8 cellular contexts compared by ENCODE assay signal in the genomic region with DNA sequence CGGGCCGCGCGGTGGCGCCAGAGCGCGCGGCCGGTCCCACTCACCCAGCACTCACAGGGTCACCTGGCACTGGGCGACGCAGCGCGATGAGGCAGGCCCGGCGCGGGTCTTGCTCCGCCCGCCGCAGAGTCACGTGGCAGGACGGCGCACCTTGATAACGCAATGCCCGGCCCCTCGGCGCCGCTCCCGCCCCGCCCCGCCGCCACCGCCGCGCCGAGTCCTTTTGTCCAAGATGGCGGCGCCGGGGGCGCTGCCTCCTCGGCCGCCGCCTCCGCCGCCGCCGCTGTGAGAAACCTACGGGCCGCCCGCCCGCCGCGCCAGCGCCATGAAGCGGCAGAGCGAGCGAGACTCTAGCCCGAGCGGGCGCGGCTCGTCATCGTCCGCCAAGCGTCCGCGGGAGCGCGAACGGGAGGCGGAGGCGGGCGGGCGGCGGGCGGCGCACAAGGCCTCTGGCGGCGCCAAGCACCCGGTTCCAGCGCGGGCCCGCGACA. TPM values are rescaled to one million over a fixed set of nuclear protein-coding genes. Genes with fewer than 3 reads are reported as not detected.
DNase-seq lines count a peak whose midpoint lies in the region; ATAC-seq and TF ChIP-seq lines count a peak whose summit lies in the region.

A gene with protein sequence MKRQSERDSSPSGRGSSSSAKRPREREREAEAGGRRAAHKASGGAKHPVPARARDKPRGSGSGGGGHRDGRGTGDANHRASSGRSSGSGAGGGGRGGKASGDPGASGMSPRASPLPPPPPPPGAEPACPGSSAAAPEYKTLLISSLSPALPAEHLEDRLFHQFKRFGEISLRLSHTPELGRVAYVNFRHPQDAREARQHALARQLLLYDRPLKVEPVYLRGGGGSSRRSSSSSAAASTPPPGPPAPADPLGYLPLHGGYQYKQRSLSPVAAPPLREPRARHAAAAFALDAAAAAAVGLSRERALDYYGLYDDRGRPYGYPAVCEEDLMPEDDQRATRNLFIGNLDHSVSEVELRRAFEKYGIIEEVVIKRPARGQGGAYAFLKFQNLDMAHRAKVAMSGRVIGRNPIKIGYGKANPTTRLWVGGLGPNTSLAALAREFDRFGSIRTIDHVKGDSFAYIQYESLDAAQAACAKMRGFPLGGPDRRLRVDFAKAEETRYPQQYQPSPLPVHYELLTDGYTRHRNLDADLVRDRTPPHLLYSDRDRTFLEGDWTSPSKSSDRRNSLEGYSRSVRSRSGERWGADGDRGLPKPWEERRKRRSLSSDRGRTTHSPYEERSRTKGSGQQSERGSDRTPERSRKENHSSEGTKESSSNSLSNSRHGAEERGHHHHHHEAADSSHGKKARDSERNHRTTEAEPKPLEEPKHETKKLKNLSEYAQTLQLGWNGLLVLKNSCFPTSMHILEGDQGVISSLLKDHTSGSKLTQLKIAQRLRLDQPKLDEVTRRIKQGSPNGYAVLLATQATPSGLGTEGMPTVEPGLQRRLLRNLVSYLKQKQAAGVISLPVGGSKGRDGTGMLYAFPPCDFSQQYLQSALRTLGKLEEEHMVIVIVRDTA (plus strand): TSS at position 211 of the 491 bp plus-strand sequence. CDS start 115 bp downstream, at position 326.

- ATAC-seq in GM18867 (IDR thresholded peaks at IDR 0.05; ENCODE audit: unreplicated experiment) (peak; percentile 89), HG03103 (IDR thresholded peaks at IDR 0.05; ENCODE audit: low read depth, unreplicated experiment) (peak; percentile 93)

- in situ Hi-C loops in mammary epithelial cell (cut with MboI; ENCODE audit: low sequenced_read_pairs in 2 of 2): no loop called here

- peak; percentile 98 for TF ChIP-seq CTCF in WERI-Rb-1 (IDR thresholded peaks at IDR 0.05; ENCODE audit: low read depth, low read length)
- peak; percentile 62 to 92 for TF ChIP-seq CTCF in mammary epithelial cell (conservative IDR thresholded peaks at IDR 0.05 in 1 of 2, IDR thresholded peaks at IDR 0.05 in 1 of 2; ENCODE audit: extremely low read depth in 1 of 2, insufficient read depth in 1 of 2, low read depth in 1 of 2, low read length in 2 of 2)

- peak within 1 kb of the TSS; percentile 73; the same call in 1 of the 2 replicates for H3K27ac ChIP-seq in ACC112 (ENCODE audit: low read depth, low read length)
- H3K27ac ChIP-seq in WERI-Rb-1: peak within 1 kb of the TSS; percentile 94
- peak within 1 kb of the TSS; percentile 33 for H3K27ac ChIP-seq in mammary epithelial cell (ENCODE audit: insufficient read depth, low read depth, low read length)

- H3K9ac ChIP-seq in mammary epithelial cell (ENCODE audit: insufficient read depth, low read length): peak within 1 kb of the TSS; percentile 45

- dilution Hi-C loops in mammary epithelial cell (cut with HindIII; ENCODE audit: low sequenced_read_pairs): loop anchor here (5.0 kb wide), 3 partner anchors 51 to 784 kb away; no protein-coding TSS in a partner anchor

- H3K36me3 ChIP-seq in ACC112 (ENCODE audit: insufficient read depth, low read length): peaks cover 56% of the 10 kb centered on the region
- peaks cover 89% of the 10 kb centered on the region for H3K36me3 ChIP-seq in WERI-Rb-1
- peaks cover 27% of the 10 kb centered on the region for H3K36me3 ChIP-seq in mammary epithelial cell (ENCODE audit: insufficient read depth, low read length)

- peaks cover 69% of the 10 kb centered on the region for H3K79me2 ChIP-seq in ACC112 (ENCODE audit: control insufficient read depth, insufficient read depth, low read length, unreplicated experiment)
- peaks cover 89% of the 10 kb centered on the region for H3K79me2 ChIP-seq in mammary epithelial cell (ENCODE audit: insufficient read depth, low read length)

- H3K4me3 ChIP-seq in ACC112 (ENCODE audit: low read depth, low read length) (peak within 1 kb of the TSS; percentile 81), WERI-Rb-1 (ENCODE audit: low read depth, low read length) (peak within 1 kb of the TSS; percentile 60), mammary epithelial cell (replicated peaks in 1 of 3; ENCODE audit: insufficient read depth in 1 of 3, low read depth in 2 of 3, low read length in 3 of 3) (peak within 1 kb of the TSS; percentile 55 to 71 (median 59))

- H3K27me3 ChIP-seq in ACC112 (ENCODE audit: insufficient read depth, low read length) (no peaks in the 10 kb centered on the region), WERI-Rb-1 (ENCODE audit: insufficient read depth, low read depth, severe bottlenecking) (no peaks in the 10 kb centered on the region), mammary epithelial cell (ENCODE audit: insufficient read depth, low read length) (no peaks in the 10 kb centered on the region)

- H3K9me3 ChIP-seq in WERI-Rb-1 (ENCODE audit: severe bottlenecking) (no peaks in the 10 kb centered on the region), mammary epithelial cell (replicated peaks; ENCODE audit: insufficient read depth, low read length) (no peaks in the 10 kb centered on the region)

- H3K4me1 ChIP-seq in ACC112 (ENCODE audit: control insufficient read depth, insufficient read depth, low read length, unreplicated experiment) (peaks cover 42% of the 10 kb centered on the region), mammary epithelial cell (ENCODE audit: insufficient read depth, low read length) (peaks cover 54% of the 10 kb centered on the region)

- no TSS peak for BruUV-seq in mammary epithelial cell (replicated peaks; lab: Mats Ljungman, UMichigan)

- H3K4me2 ChIP-seq in mammary epithelial cell (ENCODE audit: insufficient read depth, low read depth, low read length): peak within 1 kb of the TSS; percentile 82

- no CpG with 5 or more reads among the region's 83 CpGs for WGBS in mammary epithelial cell (ENCODE audit: low coverage, missing lambda C conversion rate)

- H2AFZ ChIP-seq in ACC112 (ENCODE audit: low read length, unreplicated experiment) (peak within 1 kb of the TSS; percentile 28), mammary epithelial cell (ENCODE audit: low read depth, low read length) (peak within 1 kb of the TSS; percentile 42)

- CTCF ChIA-PET in mammary epithelial cell (lab: Charles Lee; ENCODE audit: low non-redundant PET): no interaction called here

- DNase-seq in NCI-H2196 treated with DMSO at 0.1 percent for 48 hours (lab: John Stamatoyannopoulos, UW; ENCODE audit: unreplicated experiment): peak; percentile 80
- peak; percentile 98 for DNase-seq in WERI-Rb-1
- DNase-seq in mammary epithelial cell: peak; percentile 96
- DNase-seq in iPS-NIHi11 (ENCODE audit: low spot score): peak; percentile 97
- peak; percentile 92 for DNase-seq in smooth muscle cell of the brain vasculature (ENCODE audit: low read depth, low spot score)

- H4K20me1 ChIP-seq in mammary epithelial cell (ENCODE audit: insufficient read depth, low read length): no peaks in the 10 kb centered on the region

- intact Hi-C loops in mammary epithelial cell (cut with micrococcal nuclease): loop anchor here (1.0 to 2.0 kb wide), 4 partner anchors 43 to 410 kb away; no protein-coding TSS in a partner anchor

RNA-seq across cellular contexts. Expression of the gene that starts here (rescaled TPM):
- 10 to 100 TPM; 33.3 to 40.8 TPM for total RNA-seq in mammary epithelial cell
- 19.5 TPM for polyA plus RNA-seq in mammary epithelial cell
- 27.2 TPM for polyA minus RNA-seq in mammary epithelial cell

Comparison
In these comparisons a context has a peak if more than half of its experiments do, and no peak if none do; other contexts are left out.
1. Peak in every context shown above with its lines: DNase-seq, ATAC-seq, H3K4me3 ChIP-seq and H3K27ac ChIP-seq.
2. H3K27ac ChIP-seq: peak in every context shown above with its lines; median percentile 94 in WERI-Rb-1; 73 in ACC112; 33 in mammary epithelial cell.